17 cellular contexts compared by ENCODE assay signal in genomic region chr2:201872576-201872975, GRCh38.
A peak's percentile ranks its signal among the peaks of the same experiment; 100 is the strongest.
DNase-seq lines count a peak whose midpoint lies in the region; TF ChIP-seq lines count a peak whose summit lies in the region.
"Had no signal": no experiment of that assay in that cellular context is flagged by ENCODE, and none has a peak within 500 bp of the region (broad histone marks: within the 10 kb centered on the region; RNA-seq: fewer than 3 reads in every experiment).

No MANE protein-coding gene starts in this region.

- peak overlapping the region in 2 of 3 experiments; percentile 8 to 13; a peak in 3 of 7 replicates for H3K27ac Mint-ChIP-seq in H9

- H3K4me2 ChIP-seq in H9 (ENCODE audit: insufficient read depth, insufficient read length, low read length): no peak overlapping the region
- H3K4me2 ChIP-seq in mesendoderm (ENCODE audit: low read length): no peak overlapping the region
- H3K4me2 ChIP-seq: A549 had no signal

- H3K79me1 ChIP-seq in H9 (ENCODE audit: insufficient read depth, low read depth, low read length, poor library complexity, severe bottlenecking) (no peaks in the 10 kb centered on the region), mesendoderm (ENCODE audit: low read length) (no peaks in the 10 kb centered on the region)

- no peaks in the 10 kb centered on the region for H3K23me2 ChIP-seq in H9 (ENCODE audit: insufficient read length, low read depth, low read length, poor library complexity, severe bottlenecking)

- in situ Hi-C loops in GM13976 (cut with MboI; ENCODE audit: low sequenced_read_pairs, unreplicated experiment): no loop called here

- no peak overlapping the region for H3K23ac ChIP-seq in H9 (ENCODE audit: insufficient read length, low read depth, low read length)
- H3K23ac ChIP-seq in mesendoderm (ENCODE audit: low read length): no peak overlapping the region

- H4K20me1 ChIP-seq in H9 (ENCODE audit: control insufficient read depth, insufficient read depth, insufficient read length): no peaks in the 10 kb centered on the region

- H3K4me3 Mint-ChIP-seq in H9: no peak overlapping the region

- no peak overlapping the region for H4K5ac ChIP-seq in H9 (ENCODE audit: insufficient read length, low read depth, low read length)
- H4K5ac ChIP-seq in mesendoderm (ENCODE audit: low read length): no peak overlapping the region

- H3K18ac ChIP-seq in H9 (ENCODE audit: insufficient read length, low read depth, low read length) (no peak overlapping the region), mesendoderm (ENCODE audit: low read length) (peak overlapping the region; percentile 76)

- no peak overlapping the region for H4K91ac ChIP-seq in H9 (ENCODE audit: insufficient read length, low read depth, low read length)

- DNase-seq in H9: no peak
- no peak for DNase-seq in mesendoderm
- DNase-seq in retina: peak; percentile 47
- DNase-seq in stimulated activated CD4-positive, alpha-beta T cell treated with anti-CD3 and anti-CD28 coated beads, Interleukin-2, amount 100 ng/mL, for 24 hours: no peak
- DNase-seq in cerebellar nuclear complex (lab: John Stamatoyannopoulos, UW): no peak
- no peak for DNase-seq in ecto neural progenitor cell (ENCODE audit: low spot score)
- DNase-seq in GM13976 (ENCODE audit: low spot score): no peak
- DNase-seq: Caco-2, Kasumi-1, NCI-H1417, NCI-H1930, NCI-H2171, NCI-H446 treated with DMSO at 0.1 percent for 48 hours, NCI-H748 treated with DMSO at 0.1 percent for 48 hours had no signal

- H3K4me3 ChIP-seq in ectodermal cell (ENCODE audit: insufficient read depth, low read depth, low read length) (no peak overlapping the region), mesendoderm (ENCODE audit: low read length) (no peak overlapping the region)
- H3K4me3 ChIP-seq: A549, GM12878 had no signal

- H3K36me3 Mint-ChIP-seq in H9 (ENCODE audit: insufficient read depth in 1 of 3, low read depth in 3 of 3): no peaks in the 10 kb centered on the region

- peaks cover 17 to 19% of the 10 kb centered on the region in 2 experiments for H3K4me1 Mint-ChIP-seq in H9

- H3K27ac ChIP-seq in H9 (ENCODE audit: insufficient read length, low read depth, low read length) (no peak overlapping the region), ectodermal cell (ENCODE audit: insufficient read depth, low read depth, low read length, poor library complexity, severe bottlenecking) (peak overlapping the region; percentile 46), mesendoderm (ENCODE audit: low read depth, low read length) (no peak overlapping the region)
- H3K27ac ChIP-seq: A549 had no signal

- H3K4me1 ChIP-seq in H9 (ENCODE audit: insufficient read depth, low read length) (no peaks in the 10 kb centered on the region), ectodermal cell (ENCODE audit: control insufficient read depth, insufficient read depth, low read length) (peaks cover 15% of the 10 kb centered on the region), mesendoderm (ENCODE audit: control insufficient read depth, low read depth, low read length) (no peaks in the 10 kb centered on the region)
- H3K4me1 ChIP-seq: A549 had no signal

- no peaks in the 10 kb centered on the region for H3K79me2 ChIP-seq in H9 (ENCODE audit: insufficient read depth, low read length)
- no peaks in the 10 kb centered on the region for H3K79me2 ChIP-seq in mesendoderm (ENCODE audit: control insufficient read depth, insufficient read depth, low read length)

- H2BK20ac ChIP-seq in H9 (ENCODE audit: low read depth, low read length, poor library complexity, severe bottlenecking): no peak overlapping the region

- H2BK5ac ChIP-seq in H9 (ENCODE audit: insufficient read length, low read length): no peak overlapping the region
- no peak overlapping the region for H2BK5ac ChIP-seq in mesendoderm (ENCODE audit: low read length)

- H3K36me3 ChIP-seq in ectodermal cell (ENCODE audit: control insufficient read depth, insufficient read depth, low read length): no peaks in the 10 kb centered on the region
- H3K36me3 ChIP-seq in mesendoderm (ENCODE audit: control insufficient read depth, insufficient read depth, low read length): no peaks in the 10 kb centered on the region

- H3K56ac ChIP-seq in H9 (ENCODE audit: insufficient read length, low read depth, low read length) (no peak overlapping the region), mesendoderm (ENCODE audit: low read length) (no peak overlapping the region)

- TF ChIP-seq CTCF in H9 (conservative IDR thresholded peaks at IDR 0.05) (no peak), GM13976 (IDR thresholded peaks at IDR 0.05; ENCODE audit: borderline replicate concordance, control extremely low read depth, extremely low read depth, insufficient read depth, missing control alignments) (no peak)

- H4K8ac ChIP-seq in H9 (replicated peaks; ENCODE audit: insufficient read length, low read depth, low read length) (no peak overlapping the region), mesendoderm (ENCODE audit: low read depth, low read length) (no peak overlapping the region)

- H3K9me3 ChIP-seq in H9 (ENCODE audit: control insufficient read depth, low read depth, low read length): no peaks in the 10 kb centered on the region
- H3K9me3 ChIP-seq in ectodermal cell (ENCODE audit: control insufficient read depth, low read length): no peaks in the 10 kb centered on the region
- H3K9me3 ChIP-seq: A549, Caco-2 had no signal

- H3K9ac ChIP-seq in H9 (ENCODE audit: extremely low read depth, insufficient read length, low read length) (no peak overlapping the region), mesendoderm (ENCODE audit: low read length) (no peak overlapping the region)

- H2BK15ac ChIP-seq in H9 (ENCODE audit: low read depth, low read length): no peak overlapping the region
- peak overlapping the region; percentile 97 for H2BK15ac ChIP-seq in mesendoderm (replicated peaks; ENCODE audit: low read depth)

- H3K4ac ChIP-seq in H9 (ENCODE audit: low read depth, low read length) (no peak overlapping the region), mesendoderm (ENCODE audit: low read depth, low read length) (peak overlapping the region; percentile 84)

- H3K27me3 Mint-ChIP-seq in H9 (ENCODE audit: low read depth): no peaks in the 10 kb centered on the region

- H2BK120ac ChIP-seq in H9 (ENCODE audit: low read depth, low read length, poor library complexity, severe bottlenecking) (no peak overlapping the region), mesendoderm (ENCODE audit: low read depth, low read length) (no peak overlapping the region)

- H2AFZ ChIP-seq in H9 (ENCODE audit: low read length): no peak overlapping the region

- no peaks in the 10 kb centered on the region; a peak in 1 of 5 replicates for H3K9me3 Mint-ChIP-seq in H9

- no peak overlapping the region for H3T11ph ChIP-seq in H9 (ENCODE audit: low read length)

- no CpG with 5 or more reads among the region's 7 CpGs for WGBS in H9 (ENCODE audit: extremely low coverage, insufficient read length, low lambda C conversion rate)
- 36 to 52% methylated on average over 7 of the region's 7 CpGs for WGBS in ectodermal cell, 2 experiments
- no CpG with 5 or more reads among the region's 7 CpGs for WGBS in mesendoderm (ENCODE audit: extremely low coverage, insufficient coverage, low lambda C conversion rate)

- H2AK5ac ChIP-seq in H9 (ENCODE audit: insufficient read length, low read length) (no peak overlapping the region), mesendoderm (ENCODE audit: low read length) (no peak overlapping the region)

- H3K27me3 ChIP-seq in H9 (ENCODE audit: insufficient read depth, low read length) (no peaks in the 10 kb centered on the region), ectodermal cell (ENCODE audit: control insufficient read depth, insufficient read depth, low read length, poor library complexity, severe bottlenecking) (no peaks in the 10 kb centered on the region), mesendoderm (ENCODE audit: insufficient read depth, low read length, poor library complexity) (no peaks in the 10 kb centered on the region)

- no peak overlapping the region for H2BK12ac ChIP-seq in H9 (ENCODE audit: insufficient read length, low read depth, low read length)

- H3K14ac ChIP-seq in H9 (ENCODE audit: insufficient read depth, low read length): no peak overlapping the region
